ENCODE assay signal across 9 cellular contexts in genomic region chr12:116538076-116538591, GRCh38. TPM values are rescaled to one million over a fixed set of nuclear protein-coding genes. Genes with fewer than 3 reads are reported as not detected.
DNase-seq lines count a peak whose midpoint lies in the region; ATAC-seq, FAIRE-seq and TF ChIP-seq lines count a peak whose summit lies in the region.
"Had no signal": no experiment of that assay in that cellular context is flagged by ENCODE, and none has a peak within 500 bp of the region (broad histone marks: within the 10 kb centered on the region; RNA-seq: fewer than 3 reads in every experiment).

No MANE protein-coding gene starts in this region.

- TF ChIP-seq POLR2A in H54 (IDR thresholded peaks at IDR 0.05; ENCODE audit: low read depth, low read length) = no peak

- H3K4me3 ChIP-seq in fibroblast of the aortic adventitia (ENCODE audit: low read depth, low read length) = no peak overlapping the region

- TF ChIP-seq CTCF in GM13977 (IDR thresholded peaks at IDR 0.05; ENCODE audit: extremely low read depth, insufficient read depth, missing control alignments) = no peak
- no peak for TF ChIP-seq CTCF in fibroblast of the aortic adventitia (IDR thresholded peaks at IDR 0.05; ENCODE audit: insufficient read depth, low read length)

- in situ Hi-C loops in GM13977 (cut with MboI; ENCODE audit: low pct_unique_long_range_greater_than_20kb, low sequenced_read_pairs, unreplicated experiment) = no loop called here

- ATAC-seq in GM21390 (IDR thresholded peaks at IDR 0.05; ENCODE audit: unreplicated experiment) (peak; percentile 68), HG03354 (IDR thresholded peaks at IDR 0.05; ENCODE audit: poor library complexity, severe bottlenecking, unreplicated experiment) (peak; percentile 64)

- DNase-seq in GM13977 (ENCODE audit: low spot score) = peak; percentile 60
- peak; percentile 60 for DNase-seq in fibroblast of the aortic adventitia (ENCODE audit: low read depth)
- no peak for DNase-seq in stimulated activated CD4-positive, alpha-beta T cell treated with anti-CD3 and anti-CD28 coated beads, Interleukin-2, amount 100 ng/mL, for 24 hours
- DNase-seq in HuH-7 (ENCODE audit: low spot score) = no peak
- no peak for DNase-seq in NK-92 (lab: John Stamatoyannopoulos, UW; ENCODE audit: unreplicated experiment)
- DNase-seq in H54 (ENCODE audit: insufficient read length, low spot score) = no peak
- DNase-seq: Right ventricle myocardium superior had no signal

- no peak for FAIRE-seq in H54 (lab: Jason Lieb, UNC)

RNA-seq across cellular contexts. Expression of gene MAP1LC3B2, which starts 21.0 kb away (rescaled TPM):
- not detected in 2 replicates for total RNA-seq in fibroblast of the aortic adventitia (ENCODE audit: low replicate concordance)

Comparison
In these comparisons a context has a peak if more than half of its experiments do, and no peak if none do; other contexts are left out.
1. DNase-seq: peak in GM13977 (single experiment) and fibroblast of the aortic adventitia (single experiment); none in stimulated activated CD4-positive, alpha-beta T cell treated with anti-CD3 and anti-CD28 coated beads, Interleukin-2, amount 100 ng/mL, for 24 hours (0 of 2), HuH-7 (single experiment), NK-92 (single experiment) and H54 (single experiment).